Comparison of ENCODE assay signal across 1 cellular context in genomic region chr2:152638590-152638989, GRCh38.
TF ChIP-seq lines count a peak whose summit lies in the region.

No MANE protein-coding gene starts in this region.

TF ChIP-seq in HepG2, 621 proteins besides CTCF, POLR2A, EP300 and RAD21:
- TF ChIP-seq AGO2 (optimal IDR thresholded peaks at IDR 0.05; ENCODE audit: low read depth, low read length) (peak; percentile 47), RBM22 (optimal IDR thresholded peaks at IDR 0.05; ENCODE audit: low read length) (peak; percentile 90), ZMYM4 (CRISPR knock-in tag; IDR thresholded peaks at IDR 0.05) (no peak)
